Comparison of ENCODE assay signal across 33 cellular contexts in the genomic region with DNA sequence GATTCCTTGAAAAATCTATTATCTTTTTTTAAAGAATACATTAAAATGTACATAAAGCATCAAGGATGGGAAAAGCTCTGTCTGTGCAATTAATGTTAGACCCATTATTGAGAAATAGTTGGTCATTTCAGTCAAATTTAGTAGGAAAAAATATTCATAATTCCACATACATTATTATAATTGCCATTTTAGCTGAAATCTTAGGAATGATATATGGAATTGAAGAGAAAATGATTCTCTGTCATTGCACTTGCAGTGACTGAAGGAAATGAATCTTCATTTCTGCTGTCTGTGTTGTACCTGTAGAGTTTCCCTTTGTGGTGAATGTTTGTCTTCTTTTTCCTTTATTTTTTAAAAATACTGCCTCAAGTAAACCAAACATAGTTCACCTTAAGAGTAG.
"Had no signal": no experiment of that assay in that cellular context is flagged by ENCODE, and none has a peak within 500 bp of the region (broad histone marks: within the 10 kb centered on the region; RNA-seq: fewer than 3 reads in every experiment).

No MANE protein-coding gene starts in this region.

- H3K9me3 ChIP-seq: adrenal gland, ascending aorta, body of pancreas, breast epithelium had no signal

- DNase-seq: activated effector memory CD4-positive, alpha-beta T cell treated with anti-CD3 and anti-CD28 coated beads, Interleukin-2, amount 50 U/mL, for 16 hours; activated effector memory CD4-positive, alpha-beta T cell treated with Interleukin-2 at 50 U/mL for 16 hours; activated gamma-delta T cell; activated gamma-delta T cell treated with Interleukin-2 at 50 U/mL for 16 hours; activated naive CD4-positive, alpha-beta T cell; activated naive CD4-positive, alpha-beta T cell treated with anti-CD3 and anti-CD28 coated beads for 36 hours; activated naive CD4-positive, alpha-beta T cell treated with anti-CD3 and anti-CD28 coated beads, Interleukin-2, amount 10 ng/mL, durations not matched to agents 7 days and 5 days; activated naive CD4-positive, alpha-beta T cell treated with anti-CD3 and anti-CD28 coated beads, Interleukin-2, amount 50 U/mL, for 16 hours; activated naive CD4-positive, alpha-beta T cell treated with Interleukin-2 at 50 U/mL for 16 hours; activated naive CD8-positive, alpha-beta T cell treated with anti-CD3 and anti-CD28 coated beads for 36 hours; activated naive CD8-positive, alpha-beta T cell treated with anti-CD3 and anti-CD28 coated beads, Interleukin-2, amount 10 ng/mL, durations not matched to agents 7 days and 5 days; activated naive CD8-positive, alpha-beta T cell treated with anti-CD3 and anti-CD28 coated beads, Interleukin-2, amount 50 U/mL, for 24 hours; activated T-cell treated with anti-CD3 and anti-CD28 coated beads, Interleukin-2, amount 50 U/mL, for 24 hours; activated T-cell treated with anti-CD3 and anti-CD28 coated beads, Interleukin-2, amount 50 U/mL, for 4 hours; activated T-cell treated with anti-CD3 and anti-CD28 coated beads, Interleukin-2, amount 50 U/mL, for 48 hours; activated T-cell treated with anti-CD3 and anti-CD28 coated beads, Interleukin-2, amount 50 U/mL, for 72 hours; adrenal gland; amniotic stem cell; amygdala; anterior cingulate cortex; aorta; body of pancreas; brain microvascular endothelial cell; caudate nucleus; central memory CD4-positive, alpha-beta T cell; cerebellar nuclear complex had no signal

- ATAC-seq: activated naive CD4-positive, alpha-beta T cell treated with anti-CD3 and anti-CD28 coated beads, Interleukin-2, amount 50 U/mL, for 72 hours; activated naive CD8-positive, alpha-beta T cell treated with anti-CD3 and anti-CD28 coated beads, Interleukin-2, amount 50 U/mL, for 24 hours; activated T-cell treated with anti-CD3 and anti-CD28 coated beads, Interleukin-2, amount 50 U/mL, for 4 hours; activated T-cell treated with anti-CD3 and anti-CD28 coated beads, Interleukin-2, amount 50 U/mL, for 72 hours; activated T-helper 17 cell treated with anti-CD3 and anti-CD28 coated beads, Interleukin-2, amount 50 U/mL, for 72 hours; body of pancreas had no signal

- H3K4me1 ChIP-seq: adrenal gland, ascending aorta, breast epithelium had no signal

- H3K27me3 ChIP-seq: adrenal gland, ascending aorta, body of pancreas, brain microvascular endothelial cell, breast epithelium, cardiac muscle cell had no signal

- H3K4me3 ChIP-seq: adrenal gland, ascending aorta, body of pancreas, breast epithelium, cardiac muscle cell had no signal

- H3K36me3 ChIP-seq: adrenal gland, ascending aorta, brain microvascular endothelial cell, breast epithelium, cardiac muscle cell had no signal

- FAIRE-seq: astrocyte, bronchial epithelial cell had no signal

- H3K27ac ChIP-seq: adrenal gland, ascending aorta, body of pancreas, brain microvascular endothelial cell, breast epithelium, cardiac muscle cell had no signal
